Comparison of ENCODE assay signal across 10 cellular contexts in the genomic region with DNA sequence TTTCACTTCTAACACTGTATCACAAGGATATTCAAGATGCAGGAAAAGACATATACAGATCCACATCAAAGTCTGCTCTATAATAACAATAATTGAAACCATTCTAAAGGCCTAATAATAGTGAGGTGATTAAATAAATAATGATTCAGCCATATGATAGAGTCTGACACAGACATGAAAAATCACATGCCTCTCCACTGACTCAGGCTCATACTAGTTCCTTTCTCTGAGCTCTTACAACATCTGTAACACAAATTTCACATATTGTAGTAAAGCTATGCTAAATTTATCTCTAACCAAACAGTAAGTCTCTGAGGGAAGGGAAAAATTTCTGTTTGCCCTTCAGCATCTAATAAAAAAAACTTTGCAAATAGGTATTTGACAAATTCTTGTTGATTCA. TPM values are rescaled to one million over a fixed set of nuclear protein-coding genes. Genes with fewer than 3 reads are reported as not detected.
DNase-seq lines count a peak whose midpoint lies in the region; ATAC-seq, FAIRE-seq and TF ChIP-seq lines count a peak whose summit lies in the region.
"Had no signal": no experiment of that assay in that cellular context is flagged by ENCODE, and none has a peak within 500 bp of the region (broad histone marks: within the 10 kb centered on the region; RNA-seq: fewer than 3 reads in every experiment).

No MANE protein-coding gene starts in this region.

- CTCF ChIA-PET in HepG2 (lab: Yijun Ruan, JAX; ENCODE audit: low intra/inter-chr PET ratio, low total read pairs): no interaction called here
- CTCF ChIA-PET in CD4-positive, alpha-beta T cell (lab: Charles Lee): no interaction called here

- DNase-seq in activated CD4-positive, CD25-positive, alpha-beta regulatory T cell (lab: John Stamatoyannopoulos, UW): no peak
- DNase-seq in caudate nucleus (lab: John Stamatoyannopoulos, UW): peak in 2 of 61 donors; percentile 5 to 15
- peak; percentile 18 for DNase-seq in HepG2 (ENCODE audit: low spot score)
- peak in 1 of 2 donors; percentile 38 for DNase-seq in uterus
- no peak for DNase-seq in activated naive CD8-positive, alpha-beta T cell treated with anti-CD3 and anti-CD28 coated beads, Interleukin-2, amount 50 U/mL, for 24 hours
- DNase-seq in CD4-positive, alpha-beta T cell: no peak
- DNase-seq: activated gamma-delta T cell had no signal

- no peak overlapping the region for H3K4me2 ChIP-seq in HepG2 (ENCODE audit: low read depth, low read length)

- H3K36me3 Mint-ChIP-seq in activated naive CD8-positive, alpha-beta T cell treated with anti-CD3 and anti-CD28 coated beads, Interleukin-2, amount 50 U/mL, for 24 hours (ENCODE audit: low read depth): peaks cover 6% of the 10 kb centered on the region
- peaks cover 28% of the 10 kb centered on the region for H3K36me3 Mint-ChIP-seq in CD4-positive, alpha-beta T cell (ENCODE audit: low read depth)

- ATAC-seq in activated CD4-positive, CD25-positive, alpha-beta regulatory T cell treated with anti-CD3 and anti-CD28 coated beads, Interleukin-2, amount 50 U/mL, for 24 hours: peak; percentile 70 to 74
- ATAC-seq in HepG2 (no peak), HG02571 (IDR thresholded peaks at IDR 0.05; ENCODE audit: unreplicated experiment) (no peak)
- no peak for ATAC-seq in activated naive CD8-positive, alpha-beta T cell treated with anti-CD3 and anti-CD28 coated beads, Interleukin-2, amount 50 U/mL, for 24 hours
- ATAC-seq in CD4-positive, alpha-beta T cell (ENCODE audit: poor library complexity): no peak

- TF ChIP-seq EP300 in HepG2 (IDR thresholded peaks at IDR 0.05; ENCODE audit: low read depth in 2 of 2, low read length in 2 of 2) (no peak), HepG2 (CRISPR knock-in tag; IDR thresholded peaks at IDR 0.05; ENCODE audit: borderline replicate concordance) (no peak)

- H3K4me3 ChIP-seq in HepG2 (replicated peaks in 1 of 3; ENCODE audit: insufficient read depth in 1 of 3, low read depth in 2 of 3, low read length in 3 of 3) (no peak overlapping the region), uterus (no peak overlapping the region)

- H3K27ac ChIP-seq in caudate nucleus (ENCODE audit: low read depth, low read length) (peak overlapping the region; percentile 19), HepG2 (ENCODE audit: extremely low read length, insufficient read depth, low read length) (no peak overlapping the region), uterus (peak overlapping the region; percentile 67 to 68)
- no peak overlapping the region for H3K27ac ChIP-seq in CD4-positive, alpha-beta T cell (ENCODE audit: low read depth, low read length)

- no peak overlapping the region for H3K9ac ChIP-seq in HepG2 (ENCODE audit: insufficient read depth, low read depth, low read length)

- in situ Hi-C loops in HepG2 (cut with HindIII; ENCODE audit: extremely low pct_ligation_motif_present, low pct_unique_long_range_greater_than_20kb): no loop called here

- POLR2A ChIA-PET in HepG2 (lab: Yijun Ruan, JAX): no interaction called here
- POLR2A ChIA-PET in CD4-positive, alpha-beta T cell (lab: Charles Lee): no interaction called here

- no peaks in the 10 kb centered on the region for H3K79me2 ChIP-seq in HepG2 (ENCODE audit: insufficient read depth, low read length)

- no peak overlapping the region for H3K4me3 Mint-ChIP-seq in activated naive CD8-positive, alpha-beta T cell treated with anti-CD3 and anti-CD28 coated beads, Interleukin-2, amount 50 U/mL, for 24 hours
- H3K4me3 Mint-ChIP-seq in CD4-positive, alpha-beta T cell: no peak overlapping the region
- H3K4me3 Mint-ChIP-seq: B cell had no signal

- H2AFZ ChIP-seq in HepG2 (ENCODE audit: low read length): no peak overlapping the region

- H3K9me3 Mint-ChIP-seq in activated naive CD8-positive, alpha-beta T cell treated with anti-CD3 and anti-CD28 coated beads, Interleukin-2, amount 50 U/mL, for 24 hours: no peaks in the 10 kb centered on the region
- no peaks in the 10 kb centered on the region for H3K9me3 Mint-ChIP-seq in CD4-positive, alpha-beta T cell

- no peaks in the 10 kb centered on the region for H3K36me3 ChIP-seq in HepG2 (replicated peaks in 1 of 2; ENCODE audit: control insufficient read depth in 1 of 2, insufficient read depth in 2 of 2, low read length in 2 of 2)
- no peaks in the 10 kb centered on the region for H3K36me3 ChIP-seq in uterus

- peaks cover 33% of the 10 kb centered on the region for H3K4me1 Mint-ChIP-seq in activated naive CD8-positive, alpha-beta T cell treated with anti-CD3 and anti-CD28 coated beads, Interleukin-2, amount 50 U/mL, for 24 hours
- H3K4me1 Mint-ChIP-seq in CD4-positive, alpha-beta T cell (ENCODE audit: low read depth): no peaks in the 10 kb centered on the region
- H3K4me1 Mint-ChIP-seq: B cell had no signal

- H3K9me3 ChIP-seq in HepG2 (ENCODE audit: low read length): no peaks in the 10 kb centered on the region
- no peaks in the 10 kb centered on the region for H3K9me3 ChIP-seq in uterus
- no peaks in the 10 kb centered on the region for H3K9me3 ChIP-seq in CD4-positive, alpha-beta T cell (ENCODE audit: control insufficient read depth, low read length)

- no peaks in the 10 kb centered on the region for H4K20me1 ChIP-seq in HepG2 (ENCODE audit: insufficient read depth, low read length)

- no peaks in the 10 kb centered on the region for H3K27me3 Mint-ChIP-seq in activated naive CD8-positive, alpha-beta T cell treated with anti-CD3 and anti-CD28 coated beads, Interleukin-2, amount 50 U/mL, for 24 hours
- H3K27me3 Mint-ChIP-seq in CD4-positive, alpha-beta T cell: no peaks in the 10 kb centered on the region
- H3K27me3 Mint-ChIP-seq: B cell had no signal

- BruUV-seq in HepG2 (replicated peaks; lab: Mats Ljungman, UMichigan): no TSS peak

- H3K27me3 ChIP-seq in HepG2 (ENCODE audit: control insufficient read depth in 1 of 2, insufficient read depth in 2 of 2, low read length in 2 of 2): no peaks in the 10 kb centered on the region; a peak in 1 of 5 replicates
- H3K27me3 ChIP-seq in uterus: no peaks in the 10 kb centered on the region
- H3K27me3 ChIP-seq in CD4-positive, alpha-beta T cell (ENCODE audit: control insufficient read depth, insufficient read depth, low read length): no peaks in the 10 kb centered on the region

- no peak for TF ChIP-seq POLR2A in HepG2 (IDR thresholded peaks at IDR 0.05; ENCODE audit: insufficient read depth in 1 of 2, low read depth in 2 of 2, low read length in 2 of 2)
- no peak for TF ChIP-seq POLR2A in uterus (IDR thresholded peaks at IDR 0.05)

- intact Hi-C loops in HepG2 (cut with micrococcal nuclease; ENCODE audit: unreplicated experiment): no loop called here
- intact Hi-C loops in uterus (cut with DNase I; ENCODE audit: low total_unique reads): no loop called here
- intact Hi-C loops in CD4-positive, alpha-beta T cell (cut with DNase I, micrococcal nuclease): loop anchor here in 1 of 2 experiments (5.0 kb wide), 1 partner anchor 43 kb away; no protein-coding TSS in a partner anchor

- H3K4me1 ChIP-seq in HepG2 (ENCODE audit: insufficient read depth, low read length) (no peaks in the 10 kb centered on the region), uterus (no peaks in the 10 kb centered on the region)

- no peak for FAIRE-seq in HepG2 (lab: Jason Lieb, UNC)

- TF ChIP-seq RAD21 in HepG2 (CRISPR knock-in tag; IDR thresholded peaks at IDR 0.05): no peak

- no peak overlapping the region for H3K27ac Mint-ChIP-seq in activated naive CD8-positive, alpha-beta T cell treated with anti-CD3 and anti-CD28 coated beads, Interleukin-2, amount 50 U/mL, for 24 hours
- H3K27ac Mint-ChIP-seq in CD4-positive, alpha-beta T cell: no peak overlapping the region
- H3K27ac Mint-ChIP-seq: B cell had no signal

- no peak for TF ChIP-seq CTCF in HepG2 (CRISPR knock-in tag; IDR thresholded peaks at IDR 0.05)
- no peak for TF ChIP-seq CTCF in uterus (IDR thresholded peaks at IDR 0.05)
- TF ChIP-seq CTCF in CD4-positive, alpha-beta T cell (IDR thresholded peaks at IDR 0.05): no peak

TF ChIP-seq in HepG2, 621 proteins besides CTCF, POLR2A, EP300 and RAD21:
- TF ChIP-seq RCOR2 (CRISPR knock-in tag; IDR thresholded peaks at IDR 0.05) (no peak), TOPORS (CRISPR knock-in tag; IDR thresholded peaks at IDR 0.05) (no peak), IRF2 (CRISPR knock-in tag; IDR thresholded peaks at IDR 0.05) (no peak)

RNA-seq across cellular contexts. Expression of a gene that starts 54.1 kb away (rescaled TPM):
- total RNA-seq in HepG2 (2016; rRNA removed; fragmentation: Illumina TruSeq; extraction: Trizol): 0.08 and 0.27 TPM in 2 replicates
- 0.10 TPM in 1 of 2 replicates, not detected in the other for total RNA-seq in HepG2 (2016; cell fraction: cytosol; rRNA removed; fragmentation: Illumina TruSeq; extraction: Trizol; ENCODE audit: low read depth)
- 0.06 and 0.35 TPM in 2 replicates for total RNA-seq in HepG2 (2016; cell fraction: insoluble cytoplasmic fraction; rRNA removed; fragmentation: Illumina TruSeq; extraction: Trizol)
- total RNA-seq in HepG2 (2016; cell fraction: membrane; rRNA removed; fragmentation: Illumina TruSeq; extraction: Trizol): 0.12 and 0.21 TPM in 2 replicates
- 0.50 and 0.56 TPM in 2 replicates for total RNA-seq in HepG2 (2016; cell fraction: nucleus; rRNA removed; fragmentation: Illumina TruSeq; extraction: Trizol)
- 0.17 and 0.32 TPM in 2 replicates for polyA plus RNA-seq in HepG2 (2011; rRNA removed)
- 0.05 and 0.06 TPM in 2 replicates for polyA plus RNA-seq in HepG2 (2011; cell fraction: cytosol; rRNA removed)
- polyA plus RNA-seq in HepG2 (2011; cell fraction: nucleus; rRNA removed): 0.24 and 0.43 TPM in 2 replicates
- 0.01 and 0.03 TPM in 2 replicates for polyA plus RNA-seq in HepG2 (2012)
- 0.05 TPM in 1 of 2 replicates, not detected in the other for polyA plus RNA-seq in HepG2 (2016; cell fraction: cytosol; fragmentation: Illumina TruSeq; extraction: Trizol; ENCODE audit: low read depth)
- 0.02 TPM in 1 of 2 replicates, not detected in the other for polyA plus RNA-seq in HepG2 (2016; cell fraction: insoluble cytoplasmic fraction; fragmentation: Illumina TruSeq; extraction: Trizol; ENCODE audit: low read depth)
- not detected in 2 replicates for polyA plus RNA-seq in HepG2 (2016; cell fraction: membrane; fragmentation: Illumina TruSeq; extraction: Trizol; ENCODE audit: low read depth)
- 0.48 and 0.52 TPM in 2 replicates for polyA plus RNA-seq in HepG2 (2016; cell fraction: nucleus; fragmentation: Illumina TruSeq; extraction: Trizol; ENCODE audit: insufficient read depth, low read depth)
- 0.07 and 0.24 TPM in 2 replicates for polyA minus RNA-seq in HepG2 (2011; rRNA and poly(A)+ RNA removed; ENCODE audit: low replicate concordance)
- 0.10 TPM in 1 of 2 replicates, not detected in the other for polyA minus RNA-seq in HepG2 (2011; cell fraction: cytosol; rRNA and poly(A)+ RNA removed)
- polyA minus RNA-seq in HepG2 (2011; cell fraction: nucleus; rRNA and poly(A)+ RNA removed): 1.1 and 1.7 TPM in 2 replicates
- 1 to 10 TPM; 3.5 to 9.5 (median 5.1) TPM for total RNA-seq in uterus
- total RNA-seq in CD4-positive, alpha-beta T cell: 1 to 10 TPM; 7.9 to 9.2 TPM

Comparison
In these comparisons a context has a peak if more than half of its experiments do, and no peak if none do; other contexts are left out.
1. ATAC-seq: peak in activated CD4-positive, CD25-positive, alpha-beta regulatory T cell treated with anti-CD3 and anti-CD28 coated beads, Interleukin-2, amount 50 U/mL, for 24 hours (2 of 2); none in HepG2 (single experiment), activated naive CD8-positive, alpha-beta T cell treated with anti-CD3 and anti-CD28 coated beads, Interleukin-2, amount 50 U/mL, for 24 hours (single experiment), HG02571 (single experiment) and CD4-positive, alpha-beta T cell (single experiment).
2. H3K27ac ChIP-seq: peak in caudate nucleus (single experiment) and uterus (2 of 2); none in HepG2 (single experiment) and CD4-positive, alpha-beta T cell (single experiment).